In the genomic region with DNA sequence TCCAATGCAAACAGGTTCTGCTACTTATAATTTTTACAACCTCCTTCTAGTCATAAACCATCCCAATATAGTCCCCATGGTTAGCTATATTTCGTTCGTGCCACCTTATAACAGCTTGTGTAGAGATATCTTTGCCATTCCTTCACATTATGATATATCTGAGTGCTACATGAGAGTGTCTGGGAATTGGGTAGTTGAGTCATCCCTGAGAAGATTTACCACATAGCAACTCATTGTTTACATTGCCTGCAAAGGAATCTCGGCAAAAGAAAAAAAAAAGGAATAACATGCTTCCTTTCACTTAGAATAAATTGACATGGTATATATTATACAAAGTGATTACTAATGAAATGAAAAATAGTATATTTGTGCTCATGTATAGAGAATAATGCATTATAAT, we compare ENCODE assay signal across 1 cellular context.
TF ChIP-seq lines count a peak whose summit lies in the region.

No MANE protein-coding gene starts in this region.

TF ChIP-seq in GM23338, 12 proteins besides CTCF, POLR2A, EP300 and RAD21 (continued from another document):
- TF ChIP-seq, protein P1, sequence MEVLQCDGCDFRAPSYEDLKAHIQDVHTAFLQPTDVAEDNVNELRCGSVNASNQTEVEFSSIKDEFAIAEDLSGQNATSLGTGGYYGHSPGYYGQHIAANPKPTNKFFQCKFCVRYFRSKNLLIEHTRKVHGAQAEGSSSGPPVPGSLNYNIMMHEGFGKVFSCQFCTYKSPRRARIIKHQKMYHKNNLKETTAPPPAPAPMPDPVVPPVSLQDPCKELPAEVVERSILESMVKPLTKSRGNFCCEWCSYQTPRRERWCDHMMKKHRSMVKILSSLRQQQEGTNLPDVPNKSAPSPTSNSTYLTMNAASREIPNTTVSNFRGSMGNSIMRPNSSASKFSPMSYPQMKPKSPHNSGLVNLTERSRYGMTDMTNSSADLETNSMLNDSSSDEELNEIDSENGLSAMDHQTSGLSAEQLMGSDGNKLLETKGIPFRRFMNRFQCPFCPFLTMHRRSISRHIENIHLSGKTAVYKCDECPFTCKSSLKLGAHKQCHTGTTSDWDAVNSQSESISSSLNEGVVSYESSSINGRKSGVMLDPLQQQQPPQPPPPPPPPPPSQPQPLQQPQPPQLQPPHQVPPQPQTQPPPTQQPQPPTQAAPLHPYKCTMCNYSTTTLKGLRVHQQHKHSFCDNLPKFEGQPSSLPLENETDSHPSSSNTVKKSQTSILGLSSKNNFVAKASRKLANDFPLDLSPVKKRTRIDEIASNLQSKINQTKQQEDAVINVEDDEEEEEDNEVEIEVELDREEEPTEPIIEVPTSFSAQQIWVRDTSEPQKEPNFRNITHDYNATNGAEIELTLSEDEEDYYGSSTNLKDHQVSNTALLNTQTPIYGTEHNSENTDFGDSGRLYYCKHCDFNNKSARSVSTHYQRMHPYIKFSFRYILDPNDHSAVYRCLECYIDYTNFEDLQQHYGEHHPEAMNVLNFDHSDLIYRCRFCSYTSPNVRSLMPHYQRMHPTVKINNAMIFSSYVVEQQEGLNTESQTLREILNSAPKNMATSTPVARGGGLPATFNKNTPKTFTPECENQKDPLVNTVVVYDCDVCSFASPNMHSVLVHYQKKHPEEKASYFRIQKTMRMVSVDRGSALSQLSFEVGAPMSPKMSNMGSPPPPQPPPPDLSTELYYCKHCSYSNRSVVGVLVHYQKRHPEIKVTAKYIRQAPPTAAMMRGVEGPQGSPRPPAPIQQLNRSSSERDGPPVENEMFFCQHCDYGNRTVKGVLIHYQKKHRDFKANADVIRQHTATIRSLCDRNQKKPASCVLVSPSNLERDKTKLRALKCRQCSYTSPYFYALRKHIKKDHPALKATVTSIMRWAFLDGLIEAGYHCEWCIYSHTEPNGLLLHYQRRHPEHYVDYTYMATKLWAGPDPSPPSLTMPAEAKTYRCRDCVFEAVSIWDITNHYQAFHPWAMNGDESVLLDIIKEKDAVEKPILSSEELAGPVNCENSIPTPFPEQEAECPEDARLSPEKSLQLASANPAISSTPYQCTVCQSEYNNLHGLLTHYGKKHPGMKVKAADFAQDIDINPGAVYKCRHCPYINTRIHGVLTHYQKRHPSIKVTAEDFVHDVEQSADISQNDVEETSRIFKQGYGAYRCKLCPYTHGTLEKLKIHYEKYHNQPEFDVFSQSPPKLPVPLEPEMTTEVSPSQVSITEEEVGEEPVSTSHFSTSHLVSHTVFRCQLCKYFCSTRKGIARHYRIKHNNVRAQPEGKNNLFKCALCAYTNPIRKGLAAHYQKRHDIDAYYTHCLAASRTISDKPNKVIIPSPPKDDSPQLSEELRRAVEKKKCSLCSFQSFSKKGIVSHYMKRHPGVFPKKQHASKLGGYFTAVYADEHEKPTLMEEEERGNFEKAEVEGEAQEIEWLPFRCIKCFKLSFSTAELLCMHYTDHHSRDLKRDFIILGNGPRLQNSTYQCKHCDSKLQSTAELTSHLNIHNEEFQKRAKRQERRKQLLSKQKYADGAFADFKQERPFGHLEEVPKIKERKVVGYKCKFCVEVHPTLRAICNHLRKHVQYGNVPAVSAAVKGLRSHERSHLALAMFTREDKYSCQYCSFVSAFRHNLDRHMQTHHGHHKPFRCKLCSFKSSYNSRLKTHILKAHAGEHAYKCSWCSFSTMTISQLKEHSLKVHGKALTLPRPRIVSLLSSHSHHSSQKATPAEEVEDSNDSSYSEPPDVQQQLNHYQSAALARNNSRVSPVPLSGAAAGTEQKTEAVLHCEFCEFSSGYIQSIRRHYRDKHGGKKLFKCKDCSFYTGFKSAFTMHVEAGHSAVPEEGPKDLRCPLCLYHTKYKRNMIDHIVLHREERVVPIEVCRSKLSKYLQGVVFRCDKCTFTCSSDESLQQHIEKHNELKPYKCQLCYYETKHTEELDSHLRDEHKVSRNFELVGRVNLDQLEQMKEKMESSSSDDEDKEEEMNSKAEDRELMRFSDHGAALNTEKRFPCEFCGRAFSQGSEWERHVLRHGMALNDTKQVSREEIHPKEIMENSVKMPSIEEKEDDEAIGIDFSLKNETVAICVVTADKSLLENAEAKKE (CRISPR knock-in tag; IDR thresholded peaks at IDR 0.05), result no peak
- TF ChIP-seq ZNF331 (CRISPR knock-in tag; IDR thresholded peaks at IDR 0.05; ENCODE audit: low read depth), result no peak
- no peak for TF ChIP-seq NANOG (IDR thresholded peaks at IDR 0.05; ENCODE audit: borderline replicate concordance)
